ENCODE assay signal across 1 cellular context in the genomic region with DNA sequence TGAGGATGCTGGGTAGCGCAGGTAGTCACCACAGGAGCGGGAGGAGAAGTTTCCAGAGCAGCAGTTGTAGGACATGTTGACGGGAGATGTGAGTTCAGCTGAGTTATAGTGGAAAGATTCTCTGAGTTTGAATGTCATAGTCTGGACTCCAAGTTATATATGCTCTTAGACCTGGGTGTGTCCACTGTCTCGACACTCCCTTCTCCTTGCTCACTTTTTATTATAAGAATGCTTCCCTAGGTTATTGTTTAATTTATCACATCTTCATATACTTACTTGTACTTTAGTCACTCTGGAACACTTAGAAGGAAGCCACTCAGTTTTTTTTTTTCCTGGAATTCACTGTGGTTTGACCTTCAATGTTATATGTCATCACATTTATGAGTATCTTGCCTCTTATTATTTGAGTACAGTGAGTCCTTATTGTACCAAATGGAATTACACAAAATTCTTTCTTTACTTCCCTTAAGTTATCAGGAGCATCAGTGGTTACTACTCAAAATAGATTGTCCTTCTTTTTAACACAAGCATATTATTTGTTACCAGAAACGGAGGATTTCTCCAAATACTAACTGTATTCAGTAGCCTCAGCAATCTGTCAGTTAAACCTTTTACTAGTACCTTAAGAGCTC.
TF ChIP-seq lines count a peak whose summit lies in the region.

A gene with protein sequence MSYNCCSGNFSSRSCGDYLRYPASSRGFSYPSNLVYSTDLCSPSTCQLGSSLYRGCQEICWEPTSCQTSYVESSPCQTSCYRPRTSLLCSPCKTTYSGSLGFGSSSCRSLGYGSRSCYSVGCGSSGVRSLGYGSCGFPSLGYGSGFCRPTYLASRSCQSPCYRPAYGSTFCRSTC (minus strand): TSS at position 133 of the 632 bp plus-strand sequence. CDS start 58 bp downstream, at position 75.

TF ChIP-seq in GM23338, 12 proteins besides CTCF, POLR2A, EP300 and RAD21 (continued from another document):
- no peak for TF ChIP-seq ZNF331 (CRISPR knock-in tag; IDR thresholded peaks at IDR 0.05; ENCODE audit: low read depth)
- no peak for TF ChIP-seq POLR2AphosphoS5 (IDR thresholded peaks at IDR 0.05; ENCODE audit: low read depth)
- no peak for TF ChIP-seq STAT1 (IDR thresholded peaks at IDR 0.05; ENCODE audit: unreplicated experiment)
- TF ChIP-seq EZH2phosphoT487 (IDR thresholded peaks at IDR 0.05; ENCODE audit: unreplicated experiment), result no peak
- TF ChIP-seq, protein P1, sequence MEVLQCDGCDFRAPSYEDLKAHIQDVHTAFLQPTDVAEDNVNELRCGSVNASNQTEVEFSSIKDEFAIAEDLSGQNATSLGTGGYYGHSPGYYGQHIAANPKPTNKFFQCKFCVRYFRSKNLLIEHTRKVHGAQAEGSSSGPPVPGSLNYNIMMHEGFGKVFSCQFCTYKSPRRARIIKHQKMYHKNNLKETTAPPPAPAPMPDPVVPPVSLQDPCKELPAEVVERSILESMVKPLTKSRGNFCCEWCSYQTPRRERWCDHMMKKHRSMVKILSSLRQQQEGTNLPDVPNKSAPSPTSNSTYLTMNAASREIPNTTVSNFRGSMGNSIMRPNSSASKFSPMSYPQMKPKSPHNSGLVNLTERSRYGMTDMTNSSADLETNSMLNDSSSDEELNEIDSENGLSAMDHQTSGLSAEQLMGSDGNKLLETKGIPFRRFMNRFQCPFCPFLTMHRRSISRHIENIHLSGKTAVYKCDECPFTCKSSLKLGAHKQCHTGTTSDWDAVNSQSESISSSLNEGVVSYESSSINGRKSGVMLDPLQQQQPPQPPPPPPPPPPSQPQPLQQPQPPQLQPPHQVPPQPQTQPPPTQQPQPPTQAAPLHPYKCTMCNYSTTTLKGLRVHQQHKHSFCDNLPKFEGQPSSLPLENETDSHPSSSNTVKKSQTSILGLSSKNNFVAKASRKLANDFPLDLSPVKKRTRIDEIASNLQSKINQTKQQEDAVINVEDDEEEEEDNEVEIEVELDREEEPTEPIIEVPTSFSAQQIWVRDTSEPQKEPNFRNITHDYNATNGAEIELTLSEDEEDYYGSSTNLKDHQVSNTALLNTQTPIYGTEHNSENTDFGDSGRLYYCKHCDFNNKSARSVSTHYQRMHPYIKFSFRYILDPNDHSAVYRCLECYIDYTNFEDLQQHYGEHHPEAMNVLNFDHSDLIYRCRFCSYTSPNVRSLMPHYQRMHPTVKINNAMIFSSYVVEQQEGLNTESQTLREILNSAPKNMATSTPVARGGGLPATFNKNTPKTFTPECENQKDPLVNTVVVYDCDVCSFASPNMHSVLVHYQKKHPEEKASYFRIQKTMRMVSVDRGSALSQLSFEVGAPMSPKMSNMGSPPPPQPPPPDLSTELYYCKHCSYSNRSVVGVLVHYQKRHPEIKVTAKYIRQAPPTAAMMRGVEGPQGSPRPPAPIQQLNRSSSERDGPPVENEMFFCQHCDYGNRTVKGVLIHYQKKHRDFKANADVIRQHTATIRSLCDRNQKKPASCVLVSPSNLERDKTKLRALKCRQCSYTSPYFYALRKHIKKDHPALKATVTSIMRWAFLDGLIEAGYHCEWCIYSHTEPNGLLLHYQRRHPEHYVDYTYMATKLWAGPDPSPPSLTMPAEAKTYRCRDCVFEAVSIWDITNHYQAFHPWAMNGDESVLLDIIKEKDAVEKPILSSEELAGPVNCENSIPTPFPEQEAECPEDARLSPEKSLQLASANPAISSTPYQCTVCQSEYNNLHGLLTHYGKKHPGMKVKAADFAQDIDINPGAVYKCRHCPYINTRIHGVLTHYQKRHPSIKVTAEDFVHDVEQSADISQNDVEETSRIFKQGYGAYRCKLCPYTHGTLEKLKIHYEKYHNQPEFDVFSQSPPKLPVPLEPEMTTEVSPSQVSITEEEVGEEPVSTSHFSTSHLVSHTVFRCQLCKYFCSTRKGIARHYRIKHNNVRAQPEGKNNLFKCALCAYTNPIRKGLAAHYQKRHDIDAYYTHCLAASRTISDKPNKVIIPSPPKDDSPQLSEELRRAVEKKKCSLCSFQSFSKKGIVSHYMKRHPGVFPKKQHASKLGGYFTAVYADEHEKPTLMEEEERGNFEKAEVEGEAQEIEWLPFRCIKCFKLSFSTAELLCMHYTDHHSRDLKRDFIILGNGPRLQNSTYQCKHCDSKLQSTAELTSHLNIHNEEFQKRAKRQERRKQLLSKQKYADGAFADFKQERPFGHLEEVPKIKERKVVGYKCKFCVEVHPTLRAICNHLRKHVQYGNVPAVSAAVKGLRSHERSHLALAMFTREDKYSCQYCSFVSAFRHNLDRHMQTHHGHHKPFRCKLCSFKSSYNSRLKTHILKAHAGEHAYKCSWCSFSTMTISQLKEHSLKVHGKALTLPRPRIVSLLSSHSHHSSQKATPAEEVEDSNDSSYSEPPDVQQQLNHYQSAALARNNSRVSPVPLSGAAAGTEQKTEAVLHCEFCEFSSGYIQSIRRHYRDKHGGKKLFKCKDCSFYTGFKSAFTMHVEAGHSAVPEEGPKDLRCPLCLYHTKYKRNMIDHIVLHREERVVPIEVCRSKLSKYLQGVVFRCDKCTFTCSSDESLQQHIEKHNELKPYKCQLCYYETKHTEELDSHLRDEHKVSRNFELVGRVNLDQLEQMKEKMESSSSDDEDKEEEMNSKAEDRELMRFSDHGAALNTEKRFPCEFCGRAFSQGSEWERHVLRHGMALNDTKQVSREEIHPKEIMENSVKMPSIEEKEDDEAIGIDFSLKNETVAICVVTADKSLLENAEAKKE (CRISPR knock-in tag; IDR thresholded peaks at IDR 0.05), result no peak
